ENCODE assay signal across 8 cellular contexts in genomic region chr12:131895640-131896079, GRCh38. TPM values are rescaled to one million over a fixed set of nuclear protein-coding genes. Genes with fewer than 3 reads are reported as not detected.
DNase-seq lines count a peak whose midpoint lies in the region; ATAC-seq and TF ChIP-seq lines count a peak whose summit lies in the region.

No MANE protein-coding gene starts in this region.

- H3K27me3 ChIP-seq in OCI-LY3 (ENCODE audit: low read depth, low read length): no peaks in the 10 kb centered on the region
- no peaks in the 10 kb centered on the region for H3K27me3 ChIP-seq in duodenal mucosa (ENCODE audit: control insufficient read depth in 1 of 2, insufficient read depth in 2 of 2, low read length in 2 of 2)
- no peaks in the 10 kb centered on the region for H3K27me3 ChIP-seq in neural progenitor cell

- H3K79me2 ChIP-seq in OCI-LY3 (ENCODE audit: low read length): peaks cover 10% of the 10 kb centered on the region
- H3K79me2 ChIP-seq in neural progenitor cell (ENCODE audit: low read depth): peaks cover 44% of the 10 kb centered on the region

- H3K4me2 ChIP-seq in OCI-LY3 (ENCODE audit: low read length) (peak overlapping the region; percentile 100), neural progenitor cell (peak overlapping the region; percentile 99)

- H3K4me1 ChIP-seq in OCI-LY3 (ENCODE audit: low read length) (peaks cover 11% of the 10 kb centered on the region), duodenal mucosa (ENCODE audit: control insufficient read depth in 1 of 2, insufficient read depth in 2 of 2, low read length in 2 of 2) (peaks cover 8 to 16% of the 10 kb centered on the region in 2 donors), neural progenitor cell (peaks cover 9% of the 10 kb centered on the region)

- H3K9ac ChIP-seq in OCI-LY3 (ENCODE audit: low read length) (peak overlapping the region; percentile 88), duodenal mucosa (ENCODE audit: low read depth in 1 of 2, low read length in 2 of 2) (peak overlapping the region; percentile 74 to 87), neural progenitor cell (peak overlapping the region; percentile 68)

- H3K9me3 ChIP-seq in OCI-LY3 (ENCODE audit: insufficient read depth, low read length) (no peaks in the 10 kb centered on the region), duodenal mucosa (ENCODE audit: control insufficient read depth in 1 of 2, low read length in 2 of 2) (no peaks in the 10 kb centered on the region), neural progenitor cell (ENCODE audit: low read depth) (no peaks in the 10 kb centered on the region)

- DNase-seq in neural progenitor cell (ENCODE audit: low spot score): peak; percentile 11
- no peak for DNase-seq in cerebellum (ENCODE audit: low spot score)
- DNase-seq in GM20000 (ENCODE audit: low spot score): no peak
- DNase-seq in sciatic nerve (ENCODE audit: low spot score): no peak

- H3K4me1 Mint-ChIP-seq in neural progenitor cell: peaks cover 13% of the 10 kb centered on the region

- peaks cover 8% of the 10 kb centered on the region for H3F3A ChIP-seq in neural progenitor cell (ENCODE audit: low read depth)

- H4K20me1 ChIP-seq in OCI-LY3 (ENCODE audit: insufficient read depth, low read length) (peaks cover 28% of the 10 kb centered on the region), neural progenitor cell (ENCODE audit: low read depth) (peaks cover 50% of the 10 kb centered on the region)

- peak overlapping the region; percentile 87 for H3K4me3 Mint-ChIP-seq in neural progenitor cell

- H3K27ac Mint-ChIP-seq in neural progenitor cell: no peak overlapping the region

- H2AFZ ChIP-seq in OCI-LY3 (ENCODE audit: low read depth, low read length): no peak overlapping the region
- no peak overlapping the region for H2AFZ ChIP-seq in neural progenitor cell (replicated peaks)

- peaks cover 9% of the 10 kb centered on the region for H3K27me3 Mint-ChIP-seq in neural progenitor cell (ENCODE audit: insufficient read depth, low read depth)

- intact Hi-C loops in sciatic nerve (cut with DNase I): no loop called here

- H3K27ac ChIP-seq in 22Rv1 (peak overlapping the region; percentile 82), OCI-LY3 (ENCODE audit: low read length) (no peak overlapping the region), duodenal mucosa (ENCODE audit: low read depth, low read length) (peak overlapping the region; percentile 94), neural progenitor cell (no peak overlapping the region)

- peaks cover 10% of the 10 kb centered on the region for H3K36me3 ChIP-seq in OCI-LY3 (replicated peaks; ENCODE audit: low read depth, low read length)
- peaks cover 5 to 8% of the 10 kb centered on the region in 2 donors for H3K36me3 ChIP-seq in duodenal mucosa (ENCODE audit: control insufficient read depth in 1 of 2, insufficient read depth in 2 of 2, low read length in 2 of 2)
- no peaks in the 10 kb centered on the region for H3K36me3 ChIP-seq in neural progenitor cell

- ATAC-seq in GM19455 (IDR thresholded peaks at IDR 0.05; ENCODE audit: unreplicated experiment) (peak; percentile 9), sciatic nerve (no peak)

- H3K36me3 Mint-ChIP-seq in neural progenitor cell: peaks cover 2% of the 10 kb centered on the region

- H3K9me3 Mint-ChIP-seq in neural progenitor cell: no peaks in the 10 kb centered on the region

- H3K4me3 ChIP-seq in OCI-LY3 (ENCODE audit: low read length): peak overlapping the region; percentile 99
- peak overlapping the region; percentile 66 to 80 for H3K4me3 ChIP-seq in duodenal mucosa (ENCODE audit: low read depth in 1 of 2, low read length in 2 of 2)
- H3K4me3 ChIP-seq in neural progenitor cell: peak overlapping the region; percentile 66

- TF ChIP-seq CTCF in 22Rv1 (IDR thresholded peaks at IDR 0.05) (no peak), OCI-LY3 (IDR thresholded peaks at IDR 0.05; ENCODE audit: low read depth, low read length) (no peak), neural progenitor cell (IDR thresholded peaks at IDR 0.05) (no peak), GM20000 (IDR thresholded peaks at IDR 0.05; ENCODE audit: extremely low read depth, missing control alignments) (no peak)

RNA-seq across cellular contexts. Expression of gene ULK1, which starts 1.2 kb away (rescaled TPM):
- total RNA-seq in neural progenitor cell (ENCODE audit: low replicate concordance) (4.9 and 16.0 TPM in 2 replicates), cerebellum (16.2 TPM), sciatic nerve (40.6 TPM)

RNA-seq across cellular contexts. Expression of gene PUS1, which starts 33.4 kb away (rescaled TPM):
- total RNA-seq in neural progenitor cell (ENCODE audit: low replicate concordance): 15.9 and 17.8 TPM in 2 replicates
- 10.8 TPM for total RNA-seq in cerebellum
- 16.3 TPM for total RNA-seq in sciatic nerve

RNA-seq across cellular contexts. Expression of gene EP400, which starts 54.1 kb away (rescaled TPM):
- total RNA-seq in neural progenitor cell (ENCODE audit: low replicate concordance) (16.3 and 21.2 TPM in 2 replicates), cerebellum (30.1 TPM), sciatic nerve (56.9 TPM)

Comparison
In these comparisons a context has a peak if more than half of its experiments do, and no peak if none do; other contexts are left out.
1. H3K27ac ChIP-seq: peak in 22Rv1 (single experiment) and duodenal mucosa (single experiment); none in OCI-LY3 (single experiment) and neural progenitor cell (single experiment).
2. Peak in every context shown above with its lines, with median percentiles within 50 percentile points of each other: H3K4me3 ChIP-seq and H3K9ac ChIP-seq.